33 cellular contexts compared by ENCODE assay signal in genomic region chr4:39097290-39097689, GRCh38.
"Had no signal": no experiment of that assay in that cellular context is flagged by ENCODE, and none has a peak within 500 bp of the region (broad histone marks: within the 10 kb centered on the region; RNA-seq: fewer than 3 reads in every experiment).

No MANE protein-coding gene starts in this region.

- H3K27ac Mint-ChIP-seq: activated CD4-positive, alpha-beta memory T cell treated with anti-CD3 and anti-CD28 coated beads for 36 hours; activated CD4-positive, alpha-beta T cell treated with anti-CD3 and anti-CD28 coated beads for 36 hours; activated CD4-positive, alpha-beta T cell treated with anti-CD3 and anti-CD28 coated beads, Interleukin-2, amount 10 ng/mL, durations not matched to agents 24 days and 14 days; activated CD8-positive, alpha-beta memory T cell treated with anti-CD3 and anti-CD28 coated beads, Interleukin-2, amount 10 ng/mL, durations not matched to agents 7 days and 5 days; activated CD8-positive, alpha-beta T cell treated with anti-CD3 and anti-CD28 coated beads, Interleukin-2, amount 10 ng/mL, durations not matched to agents 7 days and 5 days; activated naive CD4-positive, alpha-beta T cell treated with anti-CD3 and anti-CD28 coated beads for 36 hours; activated naive CD4-positive, alpha-beta T cell treated with anti-CD3 and anti-CD28 coated beads, Interleukin-2, amount 50 U/mL, for 24 hours; activated naive CD8-positive, alpha-beta T cell treated with anti-CD3 and anti-CD28 coated beads for 36 hours; activated naive CD8-positive, alpha-beta T cell treated with anti-CD3 and anti-CD28 coated beads, Interleukin-2, amount 50 U/mL, for 24 hours; activated T-helper 1 cell treated with anti-CD3 and anti-CD28 coated beads, Interleukin-12 subunit alpha, Interleukin-12 subunit beta, Interleukin-2, Interleukin-4 antibody, amounts not matched to agents 30 ng/mL and 10 ng/mL and 1 ng/mL, durations not matched to agents 14 hours and 24 hours and 36 hours; activated T-helper 2 cell treated with anti-CD3 and anti-CD28 coated beads, Interferon-gamma antibody, Interleukin-2, Interleukin-4, amounts not matched to agents 10 μg/mL and 5 μg/mL and 100 μg/mL, durations not matched to agents 14 hours and 24 hours and 36 hours had no signal

- H3K9me3 Mint-ChIP-seq: activated CD4-positive, alpha-beta memory T cell treated with anti-CD3 and anti-CD28 coated beads for 36 hours; activated CD4-positive, alpha-beta T cell treated with anti-CD3 and anti-CD28 coated beads, Interleukin-2, amount 10 ng/mL, durations not matched to agents 24 days and 14 days; activated naive CD4-positive, alpha-beta T cell treated with anti-CD3 and anti-CD28 coated beads for 36 hours; activated naive CD4-positive, alpha-beta T cell treated with anti-CD3 and anti-CD28 coated beads, Interleukin-2, amount 50 U/mL, for 24 hours; activated naive CD8-positive, alpha-beta T cell treated with anti-CD3 and anti-CD28 coated beads for 36 hours; activated naive CD8-positive, alpha-beta T cell treated with anti-CD3 and anti-CD28 coated beads, Interleukin-2, amount 50 U/mL, for 24 hours; activated T-helper 1 cell treated with anti-CD3 and anti-CD28 coated beads, Interleukin-12 subunit alpha, Interleukin-12 subunit beta, Interleukin-2, Interleukin-4 antibody, amounts not matched to agents 30 ng/mL and 10 ng/mL and 1 ng/mL, durations not matched to agents 14 hours and 24 hours and 36 hours; activated T-helper 2 cell treated with anti-CD3 and anti-CD28 coated beads, Interferon-gamma antibody, Interleukin-2, Interleukin-4, amounts not matched to agents 10 μg/mL and 5 μg/mL and 100 μg/mL, durations not matched to agents 14 hours and 24 hours and 36 hours had no signal

- H3K9me3 ChIP-seq: adrenal gland, body of pancreas had no signal

- FAIRE-seq: colon, endometrium, endothelial cell of umbilical vein, frontal cortex had no signal

- H3K36me3 ChIP-seq: adrenal gland had no signal

- H3K4me3 Mint-ChIP-seq: activated CD4-positive, alpha-beta memory T cell treated with anti-CD3 and anti-CD28 coated beads for 36 hours; activated CD4-positive, alpha-beta T cell treated with anti-CD3 and anti-CD28 coated beads for 36 hours; activated CD4-positive, alpha-beta T cell treated with anti-CD3 and anti-CD28 coated beads, Interleukin-2, amount 10 ng/mL, durations not matched to agents 24 days and 14 days; activated CD8-positive, alpha-beta memory T cell treated with anti-CD3 and anti-CD28 coated beads, Interleukin-2, amount 10 ng/mL, durations not matched to agents 7 days and 5 days; activated CD8-positive, alpha-beta T cell treated with anti-CD3 and anti-CD28 coated beads, Interleukin-2, amount 10 ng/mL, durations not matched to agents 7 days and 5 days; activated naive CD4-positive, alpha-beta T cell treated with anti-CD3 and anti-CD28 coated beads for 36 hours; activated naive CD4-positive, alpha-beta T cell treated with anti-CD3 and anti-CD28 coated beads, Interleukin-2, amount 50 U/mL, for 24 hours; activated naive CD8-positive, alpha-beta T cell treated with anti-CD3 and anti-CD28 coated beads for 36 hours; activated naive CD8-positive, alpha-beta T cell treated with anti-CD3 and anti-CD28 coated beads, Interleukin-2, amount 50 U/mL, for 24 hours; activated T-helper 1 cell treated with anti-CD3 and anti-CD28 coated beads, Interleukin-12 subunit alpha, Interleukin-12 subunit beta, Interleukin-2, Interleukin-4 antibody, amounts not matched to agents 30 ng/mL and 10 ng/mL and 1 ng/mL, durations not matched to agents 14 hours and 24 hours and 36 hours had no signal

- DNase-seq: activated CD4-positive, alpha-beta memory T cell treated with anti-CD3 and anti-CD28 coated beads for 36 hours; activated CD4-positive, alpha-beta T cell treated with anti-CD3 and anti-CD28 coated beads for 36 hours; activated CD4-positive, alpha-beta T cell treated with anti-CD3 and anti-CD28 coated beads, Interleukin-2, amount 10 ng/mL, durations not matched to agents 24 days and 14 days; activated CD4-positive, CD25-positive, alpha-beta regulatory T cell; activated CD4-positive, CD25-positive, alpha-beta regulatory T cell treated with anti-CD3 and anti-CD28 coated beads, Interleukin-2, amount 50 U/mL, for 72 hours; activated CD8-positive, alpha-beta memory T cell treated with anti-CD3 and anti-CD28 coated beads, Interleukin-2, amount 10 ng/mL, durations not matched to agents 7 days and 5 days; activated CD8-positive, alpha-beta memory T cell treated with anti-CD3 and anti-CD28 coated beads, Interleukin-2, amount 50 U/mL, for 4 hours; activated CD8-positive, alpha-beta T cell treated with anti-CD3 and anti-CD28 coated beads, Interleukin-2, amount 10 ng/mL, durations not matched to agents 7 days and 5 days; activated effector memory CD4-positive, alpha-beta T cell treated with anti-CD3 and anti-CD28 coated beads, Interleukin-2, amount 50 U/mL, for 16 hours; activated naive CD4-positive, alpha-beta T cell treated with anti-CD3 and anti-CD28 coated beads for 36 hours; activated naive CD8-positive, alpha-beta T cell treated with anti-CD3 and anti-CD28 coated beads for 36 hours; activated naive CD8-positive, alpha-beta T cell treated with anti-CD3 and anti-CD28 coated beads, Interleukin-2, amount 50 U/mL, for 24 hours; activated T-cell treated with anti-CD3 and anti-CD28 coated beads, Interleukin-2, amount 50 U/mL, for 1 hour; activated T-cell treated with anti-CD3 and anti-CD28 coated beads, Interleukin-2, amount 50 U/mL, for 48 hours; adrenal gland; amygdala; aorta; body of pancreas; caudate nucleus; cortex of kidney; dermis blood vessel endothelial cell; effector CD8-positive, alpha-beta T cell; foreskin fibroblast; head of caudate nucleus; T-helper 2 cell had no signal

- H3K4me3 ChIP-seq: adrenal gland, body of pancreas had no signal

- H3K4me1 Mint-ChIP-seq: activated CD4-positive, alpha-beta T cell treated with anti-CD3 and anti-CD28 coated beads for 36 hours; activated CD4-positive, alpha-beta T cell treated with anti-CD3 and anti-CD28 coated beads, Interleukin-2, amount 10 ng/mL, durations not matched to agents 24 days and 14 days; activated CD8-positive, alpha-beta memory T cell treated with anti-CD3 and anti-CD28 coated beads, Interleukin-2, amount 10 ng/mL, durations not matched to agents 7 days and 5 days; activated naive CD4-positive, alpha-beta T cell treated with anti-CD3 and anti-CD28 coated beads, Interleukin-2, amount 50 U/mL, for 24 hours; activated naive CD8-positive, alpha-beta T cell treated with anti-CD3 and anti-CD28 coated beads for 36 hours; activated naive CD8-positive, alpha-beta T cell treated with anti-CD3 and anti-CD28 coated beads, Interleukin-2, amount 50 U/mL, for 24 hours had no signal

- ATAC-seq: activated CD4-positive, alpha-beta T cell treated with anti-CD3 and anti-CD28 coated beads for 36 hours; activated CD8-positive, alpha-beta memory T cell treated with anti-CD3 and anti-CD28 coated beads, Interleukin-2, amount 10 ng/mL, durations not matched to agents 7 days and 5 days; activated CD8-positive, alpha-beta T cell treated with anti-CD3 and anti-CD28 coated beads, Interleukin-2, amount 10 ng/mL, durations not matched to agents 7 days and 5 days; activated naive CD8-positive, alpha-beta T cell treated with anti-CD3 and anti-CD28 coated beads, Interleukin-2, amount 50 U/mL, for 24 hours; body of pancreas had no signal

- H3K36me3 Mint-ChIP-seq: activated naive CD8-positive, alpha-beta T cell treated with anti-CD3 and anti-CD28 coated beads for 36 hours had no signal

- H3K27me3 ChIP-seq: adrenal gland, body of pancreas had no signal

- H3K27me3 Mint-ChIP-seq: activated CD4-positive, alpha-beta memory T cell treated with anti-CD3 and anti-CD28 coated beads for 36 hours; activated CD4-positive, alpha-beta T cell treated with anti-CD3 and anti-CD28 coated beads for 36 hours; activated CD4-positive, alpha-beta T cell treated with anti-CD3 and anti-CD28 coated beads, Interleukin-2, amount 10 ng/mL, durations not matched to agents 24 days and 14 days; activated CD8-positive, alpha-beta memory T cell treated with anti-CD3 and anti-CD28 coated beads, Interleukin-2, amount 10 ng/mL, durations not matched to agents 7 days and 5 days; activated naive CD4-positive, alpha-beta T cell treated with anti-CD3 and anti-CD28 coated beads, Interleukin-2, amount 50 U/mL, for 24 hours; activated naive CD8-positive, alpha-beta T cell treated with anti-CD3 and anti-CD28 coated beads for 36 hours; activated naive CD8-positive, alpha-beta T cell treated with anti-CD3 and anti-CD28 coated beads, Interleukin-2, amount 50 U/mL, for 24 hours had no signal

- H3K4me1 ChIP-seq: adrenal gland, body of pancreas had no signal

- H3K27ac ChIP-seq: adrenal gland, body of pancreas, epithelial cell of prostate had no signal
